1 cellular context compared by ENCODE assay signal in the genomic region with DNA sequence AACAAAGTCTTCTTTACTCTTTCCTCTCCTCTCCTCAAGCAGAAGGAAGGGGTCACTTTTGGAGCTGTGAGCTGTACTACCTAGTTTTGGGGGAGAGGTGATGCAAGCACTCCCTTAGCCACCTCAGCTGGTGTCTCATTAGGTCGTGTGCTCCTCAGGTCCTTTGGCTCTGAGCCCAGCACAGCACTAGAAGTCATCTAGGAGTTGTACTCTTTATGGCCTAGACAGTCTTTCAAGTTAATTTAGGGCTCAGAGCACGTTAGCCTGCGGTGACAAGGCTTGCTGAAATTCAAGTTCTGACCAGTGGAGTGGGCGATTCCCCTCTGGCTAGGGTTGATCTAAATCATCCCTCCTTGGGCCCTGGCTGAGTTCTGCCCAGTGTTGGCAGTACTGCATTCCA.
TF ChIP-seq lines count a peak whose summit lies in the region.

No MANE protein-coding gene starts in this region.

TF ChIP-seq in HEK293, 187 proteins besides CTCF, POLR2A, EP300 and RAD21 (continued from another document):
- TF ChIP-seq ZNF416 (tag by site-specific recombination; IDR thresholded peaks at IDR 0.05) (0 out of 2 replicates have a peak, but pooled peaks have one; percentile 13), GLI4 (tag by site-specific recombination; IDR thresholded peaks at IDR 0.05) (no peak), ZNF366 (tag by site-specific recombination; conservative IDR thresholded peaks at IDR 0.05) (peak; percentile 25; the same call in 1 of the 2 replicates), KLF16 (tag by site-specific recombination; IDR thresholded peaks at IDR 0.05) (no peak)
- TF ChIP-seq, protein P1, sequence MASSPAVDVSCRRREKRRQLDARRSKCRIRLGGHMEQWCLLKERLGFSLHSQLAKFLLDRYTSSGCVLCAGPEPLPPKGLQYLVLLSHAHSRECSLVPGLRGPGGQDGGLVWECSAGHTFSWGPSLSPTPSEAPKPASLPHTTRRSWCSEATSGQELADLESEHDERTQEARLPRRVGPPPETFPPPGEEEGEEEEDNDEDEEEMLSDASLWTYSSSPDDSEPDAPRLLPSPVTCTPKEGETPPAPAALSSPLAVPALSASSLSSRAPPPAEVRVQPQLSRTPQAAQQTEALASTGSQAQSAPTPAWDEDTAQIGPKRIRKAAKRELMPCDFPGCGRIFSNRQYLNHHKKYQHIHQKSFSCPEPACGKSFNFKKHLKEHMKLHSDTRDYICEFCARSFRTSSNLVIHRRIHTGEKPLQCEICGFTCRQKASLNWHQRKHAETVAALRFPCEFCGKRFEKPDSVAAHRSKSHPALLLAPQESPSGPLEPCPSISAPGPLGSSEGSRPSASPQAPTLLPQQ (tag by site-specific recombination; IDR thresholded peaks at IDR 0.05): peak; percentile 65; the same call in 1 of the 2 replicates
TF ChIP-seq in HEK293: peak in this region for 31.
